In the genomic region with DNA sequence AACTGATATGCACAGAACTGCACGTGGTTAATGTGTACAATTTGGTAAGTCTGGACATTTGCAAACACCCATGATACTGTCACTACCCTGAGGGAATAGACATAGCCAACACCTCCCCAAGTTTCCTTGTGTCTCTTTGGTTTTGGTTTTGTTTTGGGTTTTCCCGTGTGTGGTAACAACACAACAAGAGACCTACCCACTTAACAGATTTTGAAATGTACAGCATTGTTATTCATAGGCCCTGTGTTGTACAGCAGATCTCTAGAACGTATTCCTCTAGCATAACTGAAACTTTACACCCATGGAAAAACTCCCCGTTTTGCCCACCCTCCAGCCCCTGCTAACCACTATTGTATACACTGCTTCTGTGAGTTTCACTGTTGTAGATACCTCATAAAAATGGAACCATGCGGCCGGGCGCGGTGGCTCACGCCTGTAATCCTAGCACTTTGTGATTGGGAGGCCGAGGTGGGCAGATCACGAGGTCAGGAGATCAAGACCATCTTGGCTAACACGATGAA, we compare ENCODE assay signal across 33 cellular contexts.
DNase-seq lines count a peak whose midpoint lies in the region; ATAC-seq, FAIRE-seq and TF ChIP-seq lines count a peak whose summit lies in the region.
"Had no signal": no experiment of that assay in that cellular context is flagged by ENCODE, and none has a peak within 500 bp of the region (broad histone marks: within the 10 kb centered on the region; RNA-seq: fewer than 3 reads in every experiment).

No MANE protein-coding gene starts in this region.

- in situ Hi-C loops in mammary epithelial cell (cut with MboI; ENCODE audit: low sequenced_read_pairs in 2 of 2) = no loop called here

- H3K9ac ChIP-seq in mammary epithelial cell (ENCODE audit: insufficient read depth, low read length) = no peak overlapping the region
- no peak overlapping the region for H3K9ac ChIP-seq in kidney (ENCODE audit: low read length in 2 of 2)

- H3K27me3 Mint-ChIP-seq in MCF 10A (ENCODE audit: insufficient read depth, unreplicated experiment) (peaks cover 11% of the 10 kb centered on the region), immature natural killer cell (ENCODE audit: low read depth in 3 of 3) (peaks cover 0 to 2% (median 2%) of the 10 kb centered on the region in 3 donors), Calu3 (ENCODE audit: unreplicated experiment) (no peaks in the 10 kb centered on the region)
- H3K27me3 Mint-ChIP-seq in activated CD8-positive, alpha-beta T cell treated with anti-CD3 and anti-CD28 coated beads, Interleukin-2, amount 10 ng/mL, durations not matched to agents 7 days and 5 days (ENCODE audit: low read depth) = peaks cover 5% of the 10 kb centered on the region

- intact Hi-C loops in mammary epithelial cell (cut with micrococcal nuclease) (loop anchor here (10.0 kb wide), 1 partner anchor 203 kb away; the partner anchor contains the start of gene DDX52), MCF 10A (cut with micrococcal nuclease) (no loop called here), kidney (cut with DNase I) (no loop called here), Calu3 (cut with micrococcal nuclease; ENCODE audit: unreplicated experiment) (no loop called here)

- H4K20me1 ChIP-seq in mammary epithelial cell (ENCODE audit: insufficient read depth, low read length) = no peaks in the 10 kb centered on the region

- no peak for TF ChIP-seq CTCF in mammary epithelial cell (conservative IDR thresholded peaks at IDR 0.05 in 1 of 2, IDR thresholded peaks at IDR 0.05 in 1 of 2; ENCODE audit: extremely low read depth in 1 of 2, insufficient read depth in 1 of 2, low read depth in 1 of 2, low read length in 2 of 2)
- TF ChIP-seq CTCF in MCF 10A (IDR thresholded peaks at IDR 0.05; ENCODE audit: unreplicated experiment) = no peak
- TF ChIP-seq CTCF in kidney (IDR thresholded peaks at IDR 0.05; ENCODE audit: borderline replicate concordance, extremely low read depth, insufficient read depth) = no peak
- TF ChIP-seq CTCF in Calu3 (IDR thresholded peaks at IDR 0.05; ENCODE audit: unreplicated experiment) = no peak

- DNase-seq in mammary epithelial cell = peak; percentile 56
- no peak for DNase-seq in MCF 10A (ENCODE audit: unreplicated experiment)
- no peak for DNase-seq in activated CD8-positive, alpha-beta T cell treated with anti-CD3 and anti-CD28 coated beads, Interleukin-2, amount 10 ng/mL, durations not matched to agents 7 days and 5 days
- DNase-seq in immature natural killer cell = no peak
- no peak for DNase-seq in ecto neural progenitor cell (ENCODE audit: low spot score)
- no peak for DNase-seq in kidney
- DNase-seq in Calu3 = no peak
- DNase-seq: activated B cell treated with CpG ODN at 0.5 μM for 24 hours; activated CD8-positive, alpha-beta memory T cell treated with anti-CD3 and anti-CD28 coated beads for 24 hours; activated naive CD4-positive, alpha-beta T cell treated with anti-CD3 and anti-CD28 coated beads for 36 hours; activated T-cell treated with anti-CD3 and anti-CD28 coated beads, Interleukin-2, amount 50 U/mL, for 24 hours; amygdala; brain microvascular endothelial cell; cerebellar nuclear complex; COR-L47; dorsolateral prefrontal cortex; HFFc6; Karpas-422; left cardiac atrium; mucosa of descending colon; NCI-H1694; NCI-H446 treated with DMSO at 0.1 percent for 48 hours; NCI-H82; RPMI8226; stimulated activated CD4-positive, alpha-beta T cell treated with anti-CD3 and anti-CD28 coated beads, Interleukin-4, amount 100 ng/mL, for 1 hour; transverse colon had no signal

- H3K36me3 Mint-ChIP-seq in MCF 10A (ENCODE audit: insufficient read depth, unreplicated experiment) = no peaks in the 10 kb centered on the region
- H3K36me3 Mint-ChIP-seq in activated CD8-positive, alpha-beta T cell treated with anti-CD3 and anti-CD28 coated beads, Interleukin-2, amount 10 ng/mL, durations not matched to agents 7 days and 5 days (ENCODE audit: low read depth) = no peaks in the 10 kb centered on the region
- no peaks in the 10 kb centered on the region for H3K36me3 Mint-ChIP-seq in immature natural killer cell
- no peaks in the 10 kb centered on the region for H3K36me3 Mint-ChIP-seq in Calu3 (ENCODE audit: insufficient read depth, unreplicated experiment)

- no peaks in the 10 kb centered on the region for H3K79me2 ChIP-seq in mammary epithelial cell (ENCODE audit: insufficient read depth, low read length)
- H3K79me2 ChIP-seq: hepatocyte had no signal

- no peak overlapping the region for H3K4me2 ChIP-seq in mammary epithelial cell (ENCODE audit: insufficient read depth, low read depth, low read length)
- H3K4me2 ChIP-seq: hepatocyte had no signal

- peak; percentile 28 for ATAC-seq in activated CD8-positive, alpha-beta T cell treated with anti-CD3 and anti-CD28 coated beads, Interleukin-2, amount 10 ng/mL, durations not matched to agents 7 days and 5 days
- ATAC-seq: HepG2, left cardiac atrium, mucosa of descending colon had no signal

- H3K4me1 Mint-ChIP-seq in MCF 10A (ENCODE audit: insufficient read depth, unreplicated experiment) (peaks cover 6% of the 10 kb centered on the region), immature natural killer cell (peaks cover 22 to 41% of the 10 kb centered on the region in 2 donors), Calu3 (ENCODE audit: low read depth, unreplicated experiment) (peaks cover 9% of the 10 kb centered on the region)
- H3K4me1 Mint-ChIP-seq in activated CD8-positive, alpha-beta T cell treated with anti-CD3 and anti-CD28 coated beads, Interleukin-2, amount 10 ng/mL, durations not matched to agents 7 days and 5 days (ENCODE audit: low read depth) = peaks cover 44% of the 10 kb centered on the region
- H3K4me1 Mint-ChIP-seq: nephron had no signal

- no peak overlapping the region for H3K4me3 Mint-ChIP-seq in MCF 10A (ENCODE audit: unreplicated experiment)
- H3K4me3 Mint-ChIP-seq in activated CD8-positive, alpha-beta T cell treated with anti-CD3 and anti-CD28 coated beads, Interleukin-2, amount 10 ng/mL, durations not matched to agents 7 days and 5 days = no peak overlapping the region
- H3K4me3 Mint-ChIP-seq in immature natural killer cell = peak overlapping the region; percentile 7 to 39 (median 12)
- no peak overlapping the region for H3K4me3 Mint-ChIP-seq in Calu3 (ENCODE audit: low read depth, unreplicated experiment)
- H3K4me3 Mint-ChIP-seq: activated B cell treated with CpG ODN at 0.5 μM for 24 hours; activated naive CD4-positive, alpha-beta T cell treated with anti-CD3 and anti-CD28 coated beads for 36 hours; activated T-cell treated with anti-CD3 and anti-CD28 coated beads, Interleukin-2, amount 50 U/mL, for 24 hours; HFFc6; nephron had no signal

- BruUV-seq in mammary epithelial cell (replicated peaks; lab: Mats Ljungman, UMichigan) (no TSS peak), MCF 10A (replicated peaks; lab: Mats Ljungman, UMichigan) (no TSS peak), Calu3 (replicated peaks; lab: Mats Ljungman, UMichigan) (no TSS peak)

- H3K9me3 ChIP-seq in mammary epithelial cell (replicated peaks; ENCODE audit: insufficient read depth, low read length) (no peaks in the 10 kb centered on the region), kidney (ENCODE audit: control insufficient read depth in 1 of 2, low read length in 2 of 2) (no peaks in the 10 kb centered on the region)
- H3K9me3 ChIP-seq: mucosa of descending colon, SJSA1, transverse colon had no signal

- no peaks in the 10 kb centered on the region for H3K27me3 ChIP-seq in mammary epithelial cell (ENCODE audit: insufficient read depth, low read length)
- H3K27me3 ChIP-seq: brain microvascular endothelial cell, hepatocyte, SJSA1 had no signal

- no peak overlapping the region for H2AFZ ChIP-seq in mammary epithelial cell (ENCODE audit: low read depth, low read length)
- H2AFZ ChIP-seq: hepatocyte had no signal

- H3K4me1 ChIP-seq in mammary epithelial cell (ENCODE audit: insufficient read depth, low read length) (no peaks in the 10 kb centered on the region), kidney (ENCODE audit: control insufficient read depth in 1 of 2, insufficient read depth in 1 of 2, low read depth in 1 of 2, low read length in 2 of 2) (peaks cover 0 to 3% of the 10 kb centered on the region in 2 donors)

- no peak overlapping the region for H3K27ac ChIP-seq in mammary epithelial cell (ENCODE audit: insufficient read depth, low read depth, low read length)
- no peak overlapping the region for H3K27ac ChIP-seq in kidney (ENCODE audit: low read depth in 2 of 2, low read length in 2 of 2)
- H3K27ac ChIP-seq: brain microvascular endothelial cell, dorsolateral prefrontal cortex, hepatocyte, SJSA1, transverse colon had no signal

- H3K9me3 Mint-ChIP-seq in MCF 10A (ENCODE audit: unreplicated experiment) (no peaks in the 10 kb centered on the region), immature natural killer cell (peaks cover 0 to 1% (median 0%) of the 10 kb centered on the region in 6 donors), Calu3 (ENCODE audit: low read depth, unreplicated experiment) (no peaks in the 10 kb centered on the region)
- H3K9me3 Mint-ChIP-seq in activated CD8-positive, alpha-beta T cell treated with anti-CD3 and anti-CD28 coated beads, Interleukin-2, amount 10 ng/mL, durations not matched to agents 7 days and 5 days (ENCODE audit: insufficient read depth) = no peaks in the 10 kb centered on the region
- H3K9me3 Mint-ChIP-seq: activated B cell treated with CpG ODN at 0.5 μM for 24 hours; activated naive CD4-positive, alpha-beta T cell treated with anti-CD3 and anti-CD28 coated beads for 36 hours; activated T-cell treated with anti-CD3 and anti-CD28 coated beads, Interleukin-2, amount 50 U/mL, for 24 hours; HFFc6; nephron had no signal

- no peak overlapping the region for H3K27ac Mint-ChIP-seq in MCF 10A (ENCODE audit: low read depth, unreplicated experiment)
- no peak overlapping the region for H3K27ac Mint-ChIP-seq in activated CD8-positive, alpha-beta T cell treated with anti-CD3 and anti-CD28 coated beads, Interleukin-2, amount 10 ng/mL, durations not matched to agents 7 days and 5 days
- H3K27ac Mint-ChIP-seq in immature natural killer cell = peak overlapping the region in 5 of 6 donors; percentile 6 to 45 (median 30)
- no peak overlapping the region for H3K27ac Mint-ChIP-seq in Calu3 (ENCODE audit: unreplicated experiment)
- H3K27ac Mint-ChIP-seq: activated B cell treated with CpG ODN at 0.5 μM for 24 hours; activated naive CD4-positive, alpha-beta T cell treated with anti-CD3 and anti-CD28 coated beads for 36 hours; activated T-cell treated with anti-CD3 and anti-CD28 coated beads, Interleukin-2, amount 50 U/mL, for 24 hours; HFFc6; nephron had no signal

- H3K4me3 ChIP-seq in mammary epithelial cell (replicated peaks in 1 of 3; ENCODE audit: insufficient read depth in 1 of 3, low read depth in 2 of 3, low read length in 3 of 3) (no peak overlapping the region), kidney (ENCODE audit: low read length in 2 of 2) (no peak overlapping the region)
- H3K4me3 ChIP-seq: dorsolateral prefrontal cortex, hepatocyte, lung, mucosa of descending colon, SJSA1, transverse colon had no signal

- no peak for FAIRE-seq in kidney (lab: Jason Lieb, UNC)
- FAIRE-seq: G401.6, H1, HepG2 had no signal

- POLR2A ChIA-PET in MCF 10A (lab: Yijun Ruan, JAX) = no interaction called here
- POLR2A ChIA-PET in activated CD8-positive, alpha-beta T cell treated with anti-CD3 and anti-CD28 coated beads, Interleukin-2, amount 10 ng/mL, durations not matched to agents 7 days and 5 days (lab: Charles Lee) = interaction anchor here (0.6 kb wide), 1 partner anchor 226 kb away, joined by 4 read pairs; no protein-coding TSS in a partner anchor

- dilution Hi-C loops in mammary epithelial cell (cut with HindIII; ENCODE audit: low sequenced_read_pairs) = no loop called here

- H3K36me3 ChIP-seq in mammary epithelial cell (ENCODE audit: insufficient read depth, low read length) (no peaks in the 10 kb centered on the region), kidney (ENCODE audit: control insufficient read depth in 1 of 2, insufficient read depth in 2 of 2, low read length in 2 of 2) (no peaks in the 10 kb centered on the region)
- H3K36me3 ChIP-seq: brain microvascular endothelial cell, SJSA1, transverse colon had no signal

- 95% methylated on average over 12 of the region's 12 CpGs for WGBS in mammary epithelial cell (ENCODE audit: low coverage, missing lambda C conversion rate)

- CTCF ChIA-PET in mammary epithelial cell (lab: Charles Lee; ENCODE audit: low non-redundant PET) = no interaction called here
- CTCF ChIA-PET in MCF 10A (lab: Yijun Ruan, JAX) = interaction anchor here (1.1 kb wide), 1 partner anchor 42 kb away, joined by 3 read pairs; no protein-coding TSS in a partner anchor
- CTCF ChIA-PET in activated CD8-positive, alpha-beta T cell treated with anti-CD3 and anti-CD28 coated beads, Interleukin-2, amount 10 ng/mL, durations not matched to agents 7 days and 5 days (lab: Charles Lee) = no interaction called here
- CTCF ChIA-PET in Calu3 (lab: Charles Lee) = no interaction called here

Comparison
In these comparisons a context has a peak if more than half of its experiments do, and no peak if none do; other contexts are left out.
1. H3K27ac Mint-ChIP-seq: peak in immature natural killer cell (5 of 6); none in MCF 10A (single experiment), activated CD8-positive, alpha-beta T cell treated with anti-CD3 and anti-CD28 coated beads, Interleukin-2, amount 10 ng/mL, durations not matched to agents 7 days and 5 days (single experiment) and Calu3 (single experiment).
2. H3K4me3 Mint-ChIP-seq: peak in immature natural killer cell (5 of 5); none in MCF 10A (single experiment), activated CD8-positive, alpha-beta T cell treated with anti-CD3 and anti-CD28 coated beads, Interleukin-2, amount 10 ng/mL, durations not matched to agents 7 days and 5 days (single experiment) and Calu3 (single experiment).